In the genomic region with DNA sequence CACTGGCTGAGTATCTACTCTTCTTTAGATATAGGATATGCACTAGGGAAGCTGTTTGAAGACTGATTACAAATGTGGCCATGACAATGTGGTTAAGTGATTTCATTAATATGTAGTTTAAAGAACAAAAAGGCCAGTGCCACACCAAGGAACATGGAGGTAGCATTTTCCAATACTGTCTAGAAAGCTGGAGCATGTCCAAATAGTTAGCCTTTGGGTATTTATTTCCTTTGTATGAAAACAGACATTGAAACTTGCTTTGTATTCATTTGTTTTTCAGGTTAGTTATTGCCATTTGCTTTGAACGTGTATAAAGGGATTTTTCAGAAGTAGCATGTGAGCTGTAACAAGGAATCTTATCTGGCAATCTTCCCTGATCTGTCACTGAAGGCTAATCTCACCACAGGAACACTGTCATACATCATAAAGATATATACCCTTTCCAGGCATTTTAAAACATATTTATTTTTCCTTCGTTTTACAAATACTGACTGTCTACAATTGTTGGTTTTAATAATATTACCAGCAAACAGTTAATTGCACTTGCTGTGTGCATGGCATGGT, we compare ENCODE assay signal across 17 cellular contexts.
DNase-seq lines count a peak whose midpoint lies in the region; ATAC-seq and TF ChIP-seq lines count a peak whose summit lies in the region.
"Had no signal": no experiment of that assay in that cellular context is flagged by ENCODE, and none has a peak within 500 bp of the region (broad histone marks: within the 10 kb centered on the region; RNA-seq: fewer than 3 reads in every experiment).

No MANE protein-coding gene starts in this region.

- peak; percentile 10 for DNase-seq in NCI-H2171 treated with DMSO at 0.1 percent for 48 hours (lab: John Stamatoyannopoulos, UW)
- no peak for DNase-seq in NCI-H2171 (lab: John Stamatoyannopoulos, UW)
- DNase-seq in epithelial cell of prostate (ENCODE audit: low read depth, low spot score) = peak; percentile 3
- DNase-seq in testis = no peak
- DNase-seq: 8988T; ACHN; Calu3; CD4-positive, CD25-positive, alpha-beta regulatory T cell; DND-41; GDM1; HFFc6 had no signal

- intact Hi-C loops in testis (cut with DNase I; ENCODE audit: low total_unique reads) = no loop called here

- no peak for TF ChIP-seq POLR2A in testis (IDR thresholded peaks at IDR 0.05)

- 66 to 69% methylated on average over 2 of the region's 2 CpGs for WGBS in testis, 2 donors

- H3K36me3 ChIP-seq in testis (ENCODE audit: low read depth, missing control alignments) = no peaks in the 10 kb centered on the region
- H3K36me3 ChIP-seq: BLaER1 treated with 17β-estradiol and CSF1 and Interleukin-3, amounts not matched to agents 10 nM and 100 nM; HAP-1 had no signal

- ATAC-seq in GM19035 (IDR thresholded peaks at IDR 0.05; ENCODE audit: unreplicated experiment) = no peak
- no peak for ATAC-seq in HG03457 (IDR thresholded peaks at IDR 0.05; ENCODE audit: unreplicated experiment)
- ATAC-seq: K562 had no signal

- H3K27me3 ChIP-seq in testis = no peaks in the 10 kb centered on the region
- H3K27me3 ChIP-seq: BLaER1 treated with 17β-estradiol and CSF1 and Interleukin-3, amounts not matched to agents 10 nM and 100 nM had no signal

- H3K27ac ChIP-seq in VCaP (peak overlapping the region; percentile 51), epithelial cell of prostate (no peak overlapping the region), testis (no peak overlapping the region)
- H3K27ac ChIP-seq: BLaER1 treated with 17β-estradiol and CSF1 and Interleukin-3, amounts not matched to agents 10 nM and 100 nM had no signal

- no peak overlapping the region for H3K4me3 ChIP-seq in testis
- H3K4me3 ChIP-seq: BLaER1 treated with 17β-estradiol and CSF1 and Interleukin-3, amounts not matched to agents 10 nM and 100 nM; HAP-1; K562 had no signal

- H3K9me3 ChIP-seq in testis = no peaks in the 10 kb centered on the region
- H3K9me3 ChIP-seq: HAP-1 had no signal

- TF ChIP-seq CTCF in VCaP (conservative IDR thresholded peaks at IDR 0.05) (no peak), testis (IDR thresholded peaks at IDR 0.05) (no peak)

- no peaks in the 10 kb centered on the region for H3K4me1 ChIP-seq in testis
- H3K4me1 ChIP-seq: BLaER1 treated with 17β-estradiol and CSF1 and Interleukin-3, amounts not matched to agents 10 nM and 100 nM; HAP-1 had no signal

Comparison
In these comparisons a context has a peak if more than half of its experiments do, and no peak if none do; other contexts are left out.
1. DNase-seq: peak in NCI-H2171 treated with DMSO at 0.1 percent for 48 hours (single experiment) and epithelial cell of prostate (single experiment); none in NCI-H2171 (single experiment) and testis (single experiment).